12 cellular contexts compared by ENCODE assay signal in the genomic region with DNA sequence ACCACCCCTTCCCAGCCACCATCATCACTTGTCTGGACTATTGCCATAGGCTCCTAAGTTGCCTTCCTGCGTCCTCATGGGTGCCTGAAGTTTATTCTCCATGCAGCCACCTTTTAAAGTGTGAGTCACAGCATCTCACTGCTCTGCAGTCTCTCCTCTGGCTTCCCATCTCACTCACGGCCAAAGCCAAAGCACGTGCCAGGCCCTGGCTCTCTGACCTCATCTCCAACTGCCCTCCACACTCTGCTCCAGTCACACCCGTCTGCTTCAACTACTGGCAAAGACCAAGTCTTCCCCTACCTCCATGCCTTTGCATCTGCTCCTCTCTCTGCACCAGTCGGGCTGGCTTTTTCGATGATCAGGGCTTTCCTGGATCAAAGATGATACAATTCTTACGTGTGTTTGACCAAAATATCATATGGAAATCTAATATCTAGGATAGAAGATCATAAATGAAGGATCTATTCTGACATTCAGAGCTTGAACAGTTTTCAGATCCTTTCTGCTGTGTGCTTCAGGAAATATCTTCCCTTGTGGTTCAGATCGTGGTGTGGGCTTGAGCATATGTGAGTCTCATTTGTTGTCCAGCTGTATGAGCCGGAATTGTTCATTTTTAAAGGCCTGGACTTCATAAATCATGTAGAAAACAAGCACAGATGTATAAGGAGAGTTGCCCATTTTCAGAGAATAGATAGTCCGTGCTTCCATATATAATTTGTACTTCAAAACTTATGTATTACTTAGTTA.
DNase-seq lines count a peak whose midpoint lies in the region; ATAC-seq and TF ChIP-seq lines count a peak whose summit lies in the region.
"Had no signal": no experiment of that assay in that cellular context is flagged by ENCODE, and none has a peak within 500 bp of the region (broad histone marks: within the 10 kb centered on the region; RNA-seq: fewer than 3 reads in every experiment).

No MANE protein-coding gene starts in this region.

- peak overlapping the region; percentile 61 for H3K27ac ChIP-seq in GM23248
- no peak overlapping the region for H3K27ac ChIP-seq in ascending aorta
- peak overlapping the region; percentile 24 for H3K27ac ChIP-seq in left ventricle myocardium inferior (replicated peaks)
- peak overlapping the region; percentile 58 for H3K27ac ChIP-seq in stomach smooth muscle (ENCODE audit: low read length)
- H3K27ac ChIP-seq in naive thymus-derived CD4-positive, alpha-beta T cell (ENCODE audit: low read depth, low read length) = no peak overlapping the region
- H3K27ac ChIP-seq in coronary artery = no peak overlapping the region
- H3K27ac ChIP-seq: testis had no signal

- peak overlapping the region; percentile 55; the same call in 1 of the 2 replicates for H3K9ac ChIP-seq in GM23248
- no peak overlapping the region for H3K9ac ChIP-seq in stomach smooth muscle (ENCODE audit: low read length in 2 of 2)

- H3K9me3 Mint-ChIP-seq in naive thymus-derived CD4-positive, alpha-beta T cell = peaks cover 6 to 24% (median 15%) of the 10 kb centered on the region in 11 donors

- peaks cover 14 to 26% (median 22%) of the 10 kb centered on the region in 7 donors for H3K4me1 Mint-ChIP-seq in naive thymus-derived CD4-positive, alpha-beta T cell

- in situ Hi-C loops in GM23248 (cut with MboI) = no loop called here

- peaks cover 54% of the 10 kb centered on the region for H3K79me2 ChIP-seq in GM23248 (ENCODE audit: insufficient read depth)

- no peak for ATAC-seq in naive thymus-derived CD4-positive, alpha-beta T cell
- no peak for ATAC-seq in HG02870 (IDR thresholded peaks at IDR 0.05; ENCODE audit: unreplicated experiment)

- H3K36me3 Mint-ChIP-seq in naive thymus-derived CD4-positive, alpha-beta T cell = peaks cover 10 to 21% (median 15%) of the 10 kb centered on the region in 5 donors

- H3K9me3 ChIP-seq in GM23248 (ENCODE audit: low read depth) (no peaks in the 10 kb centered on the region), ascending aorta (peaks cover 0 to 6% of the 10 kb centered on the region in 2 donors), left ventricle myocardium inferior (replicated peaks) (peaks cover 14% of the 10 kb centered on the region), stomach smooth muscle (ENCODE audit: control insufficient read depth in 2 of 2, low read length in 2 of 2) (peaks cover 0 to 6% of the 10 kb centered on the region in 2 donors)
- H3K9me3 ChIP-seq in naive thymus-derived CD4-positive, alpha-beta T cell (ENCODE audit: control insufficient read depth in 2 of 3, low read length in 3 of 3) = peaks cover 0 to 3% (median 0%) of the 10 kb centered on the region in 3 experiments
- H3K9me3 ChIP-seq: testis had no signal

- no peaks in the 10 kb centered on the region for H4K20me1 ChIP-seq in GM23248 (ENCODE audit: insufficient read depth)

- H2AFZ ChIP-seq in GM23248 = peak overlapping the region; percentile 61

- intact Hi-C loops in ascending aorta (cut with DNase I) = no loop called here
- intact Hi-C loops in left ventricle myocardium inferior (cut with micrococcal nuclease) = no loop called here
- intact Hi-C loops in naive thymus-derived CD4-positive, alpha-beta T cell (cut with micrococcal nuclease) = no loop called here

- peak overlapping the region in 1 of 9 donors; percentile 2 for H3K27ac Mint-ChIP-seq in naive thymus-derived CD4-positive, alpha-beta T cell

- TF ChIP-seq CTCF in ascending aorta (IDR thresholded peaks at IDR 0.05) = no peak
- TF ChIP-seq CTCF in left ventricle myocardium inferior (IDR thresholded peaks at IDR 0.05; ENCODE audit: borderline replicate concordance) = no peak
- TF ChIP-seq CTCF in coronary artery (IDR thresholded peaks at IDR 0.05) = no peak

- H3K27me3 ChIP-seq in GM23248 (replicated peaks; ENCODE audit: insufficient read depth) = no peaks in the 10 kb centered on the region
- H3K27me3 ChIP-seq in ascending aorta = no peaks in the 10 kb centered on the region
- H3K27me3 ChIP-seq in left ventricle myocardium inferior (ENCODE audit: low read depth) = no peaks in the 10 kb centered on the region
- no peaks in the 10 kb centered on the region for H3K27me3 ChIP-seq in stomach smooth muscle (ENCODE audit: control insufficient read depth in 1 of 2, insufficient read depth in 2 of 2, low read length in 2 of 2)
- no peaks in the 10 kb centered on the region for H3K27me3 ChIP-seq in naive thymus-derived CD4-positive, alpha-beta T cell (ENCODE audit: control insufficient read depth in 2 of 2, insufficient read depth in 2 of 2, low read length in 2 of 2)
- H3K27me3 ChIP-seq: testis had no signal

- peaks cover 10% of the 10 kb centered on the region; the same call in 1 of the 2 replicates for H3F3A ChIP-seq in GM23248 (ENCODE audit: insufficient read depth)

- peak overlapping the region; percentile 50 for H3K4me2 ChIP-seq in GM23248 (ENCODE audit: unreplicated experiment)

- POLR2A ChIA-PET in naive thymus-derived CD4-positive, alpha-beta T cell (lab: Charles Lee) = no interaction called here

- H3K9me2 ChIP-seq in GM23248 (ENCODE audit: insufficient read depth) = no peaks in the 10 kb centered on the region

- H3K4me3 ChIP-seq in GM23248 (0 out of 2 replicates have a peak overlapping the region, but pooled peaks have one; percentile 9), ascending aorta (no peak overlapping the region), left ventricle myocardium inferior (no peak overlapping the region), stomach smooth muscle (ENCODE audit: low read length in 2 of 2) (no peak overlapping the region), coronary artery (no peak overlapping the region)
- no peak overlapping the region for H3K4me3 ChIP-seq in naive thymus-derived CD4-positive, alpha-beta T cell (ENCODE audit: low read length)
- H3K4me3 ChIP-seq: testis had no signal

- peak; percentile 95 for DNase-seq in GM23248
- DNase-seq in ascending aorta (ENCODE audit: low spot score in 2 of 2) = peak; percentile 32 to 87
- peak; percentile 33 for DNase-seq in left ventricle myocardium inferior
- no peak for DNase-seq in SW 1271 (lab: John Stamatoyannopoulos, UW)
- no peak for DNase-seq in naive thymus-derived CD4-positive, alpha-beta T cell
- DNase-seq in coronary artery (ENCODE audit: low spot score) = no peak
- DNase-seq: cerebellar nuclear complex, DMS53, hippocampal formation, testis had no signal

- peak overlapping the region in 2 of 10 donors; percentile 2 to 3 for H3K4me3 Mint-ChIP-seq in naive thymus-derived CD4-positive, alpha-beta T cell

- H3K4me1 ChIP-seq in GM23248 (ENCODE audit: insufficient read depth) (peaks cover 9% of the 10 kb centered on the region), ascending aorta (peaks cover 17 to 35% of the 10 kb centered on the region in 2 donors), left ventricle myocardium inferior (peaks cover 42% of the 10 kb centered on the region), stomach smooth muscle (ENCODE audit: control insufficient read depth, insufficient read depth, low read length) (peaks cover 41% of the 10 kb centered on the region)
- H3K4me1 ChIP-seq in naive thymus-derived CD4-positive, alpha-beta T cell (ENCODE audit: control insufficient read depth in 2 of 2, insufficient read depth in 2 of 2, low read length in 2 of 2) = no peaks in the 10 kb centered on the region

- CTCF ChIA-PET in naive thymus-derived CD4-positive, alpha-beta T cell (lab: Charles Lee) = no interaction called here

- WGBS in GM23248 (ENCODE audit: low coverage in 1 of 2, low lambda C conversion rate in 2 of 2, missing lambda C conversion rate in 2 of 2), 2 experiments = 18 to 20% methylated on average over 10 of the region's 10 CpGs

- H3K27me3 Mint-ChIP-seq in naive thymus-derived CD4-positive, alpha-beta T cell = no peaks in the 10 kb centered on the region

- H3K36me3 ChIP-seq in GM23248 (ENCODE audit: low read depth) (no peaks in the 10 kb centered on the region), ascending aorta (no peaks in the 10 kb centered on the region), left ventricle myocardium inferior (no peaks in the 10 kb centered on the region), stomach smooth muscle (ENCODE audit: control insufficient read depth in 2 of 2, insufficient read depth in 2 of 2, low read length in 2 of 2) (no peaks in the 10 kb centered on the region)
- no peaks in the 10 kb centered on the region for H3K36me3 ChIP-seq in naive thymus-derived CD4-positive, alpha-beta T cell (ENCODE audit: control insufficient read depth in 2 of 3, insufficient read depth in 3 of 3, low read length in 3 of 3)

Comparison
In these comparisons a context has a peak if more than half of its experiments do, and no peak if none do; other contexts are left out.
1. DNase-seq: peak in GM23248 (single experiment), ascending aorta (2 of 2) and left ventricle myocardium inferior (single experiment); none in SW 1271 (0 of 2), naive thymus-derived CD4-positive, alpha-beta T cell (0 of 9) and coronary artery (single experiment).
2. H3K27ac ChIP-seq: peak in GM23248 (single experiment), left ventricle myocardium inferior (single experiment) and stomach smooth muscle (single experiment); none in ascending aorta (0 of 2), naive thymus-derived CD4-positive, alpha-beta T cell (single experiment) and coronary artery (0 of 2).